In the genomic region with DNA sequence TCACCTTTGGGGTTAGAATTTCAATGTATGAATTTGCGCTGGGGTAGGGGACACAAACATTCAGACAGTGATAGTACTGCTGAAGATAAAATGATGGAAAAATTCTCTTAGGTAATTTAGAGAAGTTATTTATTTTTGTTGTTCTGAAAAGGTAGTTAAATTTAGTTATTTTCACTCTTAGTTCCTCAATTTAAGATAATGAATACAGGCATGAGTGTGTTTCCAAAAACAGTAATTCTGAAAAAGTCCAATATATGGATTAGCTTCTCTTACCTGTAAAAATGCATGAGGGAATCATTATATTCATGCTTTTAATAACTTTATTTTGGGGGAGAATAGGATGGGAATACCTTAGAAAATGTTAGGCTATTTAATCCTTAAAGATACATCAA, we compare ENCODE assay signal across 13 cellular contexts.
DNase-seq lines count a peak whose midpoint lies in the region; ATAC-seq, FAIRE-seq and TF ChIP-seq lines count a peak whose summit lies in the region.
"Had no signal": no experiment of that assay in that cellular context is flagged by ENCODE, and none has a peak within 500 bp of the region (broad histone marks: within the 10 kb centered on the region; RNA-seq: fewer than 3 reads in every experiment).

No MANE protein-coding gene starts in this region.

- no peak for FAIRE-seq in astrocyte (lab: Jason Lieb, UNC)

- RAD21 ChIA-PET in HCT116 (lab: Charles Lee; ENCODE audit: low non-redundant PET in 1 of 2, low total read pairs in 2 of 2, uncharacterized antibody in 2 of 2, unreplicated experiment in 2 of 2): no interaction called here

- no peak overlapping the region; a peak in 1 of 4 replicates for H3K4me3 ChIP-seq in HCT116 (replicated peaks in 1 of 2; ENCODE audit: low read depth in 1 of 2, low read length in 2 of 2)
- no peak overlapping the region for H3K4me3 ChIP-seq in astrocyte (ENCODE audit: insufficient read depth, low read depth, low read length)
- H3K4me3 ChIP-seq in lower lobe of right lung: no peak overlapping the region
- H3K4me3 ChIP-seq in subcutaneous abdominal adipose tissue (ENCODE audit: low read depth in 1 of 5, low read length in 5 of 5): no peak overlapping the region

- H3K27me3 ChIP-seq in HCT116 (ENCODE audit: insufficient read depth, low read length) (no peaks in the 10 kb centered on the region), astrocyte (ENCODE audit: insufficient read depth, low read length) (no peaks in the 10 kb centered on the region), lower lobe of right lung (ENCODE audit: low read depth) (no peaks in the 10 kb centered on the region), subcutaneous abdominal adipose tissue (ENCODE audit: control insufficient read depth in 5 of 5, insufficient read depth in 4 of 5, low read length in 5 of 5) (no peaks in the 10 kb centered on the region)

- ATAC-seq in HCT116: no peak
- no peak for ATAC-seq in lower lobe of right lung
- ATAC-seq in GM18868 (IDR thresholded peaks at IDR 0.05; ENCODE audit: unreplicated experiment): no peak
- ATAC-seq in activated CD4-positive, CD25-positive, alpha-beta regulatory T cell treated with anti-CD3 and anti-CD28 coated beads, Interleukin-2, amount 50 U/mL, for 24 hours: no peak

- peaks cover 50 to 51% of the 10 kb centered on the region in 2 experiments for H3K4me1 ChIP-seq in HCT116 (ENCODE audit: control insufficient read depth in 1 of 2, insufficient read depth in 2 of 2, low read length in 2 of 2)
- peaks cover 55% of the 10 kb centered on the region for H3K4me1 ChIP-seq in astrocyte (ENCODE audit: insufficient read depth, low read length)
- H3K4me1 ChIP-seq in lower lobe of right lung: peaks cover 68% of the 10 kb centered on the region
- peaks cover 11 to 53% (median 45%) of the 10 kb centered on the region in 5 donors for H3K4me1 ChIP-seq in subcutaneous abdominal adipose tissue (ENCODE audit: control insufficient read depth in 5 of 5, insufficient read depth in 5 of 5, low read length in 5 of 5)

- peak overlapping the region; percentile 50 for H3K4me2 ChIP-seq in HCT116 (ENCODE audit: low read length)
- H3K4me2 ChIP-seq in astrocyte (ENCODE audit: low read length): peak overlapping the region; percentile 70

- peaks cover 21% of the 10 kb centered on the region for H3K36me3 Mint-ChIP-seq in astrocyte (ENCODE audit: low read depth, unreplicated experiment)

- no peaks in the 10 kb centered on the region for H3K36me3 ChIP-seq in HCT116 (ENCODE audit: control insufficient read depth in 1 of 2, insufficient read depth in 2 of 2, low read length in 2 of 2)
- peaks cover 4% of the 10 kb centered on the region for H3K36me3 ChIP-seq in astrocyte (ENCODE audit: insufficient read depth, low read length)
- no peaks in the 10 kb centered on the region for H3K36me3 ChIP-seq in lower lobe of right lung
- no peaks in the 10 kb centered on the region for H3K36me3 ChIP-seq in subcutaneous abdominal adipose tissue (ENCODE audit: control insufficient read depth in 5 of 5, insufficient read depth in 5 of 5, low read length in 5 of 5)

- TF ChIP-seq POLR2A in HCT116 (IDR thresholded peaks at IDR 0.05; ENCODE audit: borderline replicate concordance, extremely low read depth, insufficient read depth, insufficient read length): no peak

- H3K4me1 Mint-ChIP-seq in astrocyte (ENCODE audit: low read depth, unreplicated experiment): peaks cover 82% of the 10 kb centered on the region

- no peaks in the 10 kb centered on the region for H3K9me3 ChIP-seq in HCT116 (ENCODE audit: control insufficient read depth in 1 of 2, insufficient read depth in 1 of 2, low read depth in 1 of 2, low read length in 2 of 2)
- no peaks in the 10 kb centered on the region for H3K9me3 ChIP-seq in astrocyte (ENCODE audit: insufficient read depth, low read depth, low read length)
- H3K9me3 ChIP-seq in lower lobe of right lung: no peaks in the 10 kb centered on the region
- no peaks in the 10 kb centered on the region for H3K9me3 ChIP-seq in subcutaneous abdominal adipose tissue (ENCODE audit: control insufficient read depth in 5 of 5, low read length in 5 of 5)

- H3K9me2 ChIP-seq in HCT116 (ENCODE audit: insufficient read depth): no peaks in the 10 kb centered on the region

- H3K9ac ChIP-seq in HCT116 (ENCODE audit: low read length) (no peak overlapping the region), astrocyte (ENCODE audit: low read length) (peak overlapping the region; percentile 63), subcutaneous abdominal adipose tissue (ENCODE audit: low read length in 5 of 5) (peak overlapping the region in 1 of 5 donors; percentile 19)

- TF ChIP-seq CTCF in HCT116 (IDR thresholded peaks at IDR 0.05 in 2 of 3, conservative IDR thresholded peaks at IDR 0.05 in 1 of 3; ENCODE audit: borderline replicate concordance in 1 of 3, insufficient read depth in 1 of 3, low read depth in 2 of 3, low read length in 2 of 3) (no peak), astrocyte (IDR thresholded peaks at IDR 0.05; ENCODE audit: insufficient read depth, low read depth, low read length) (no peak), lower lobe of right lung (IDR thresholded peaks at IDR 0.05) (no peak)

- H3K27me3 Mint-ChIP-seq in astrocyte (ENCODE audit: low read depth, unreplicated experiment): no peaks in the 10 kb centered on the region
- H3K27me3 Mint-ChIP-seq: CD4-positive, CD25-positive, alpha-beta regulatory T cell; effector memory CD8-positive, alpha-beta T cell had no signal

- H4K20me1 ChIP-seq in HCT116 (ENCODE audit: insufficient read depth) (no peaks in the 10 kb centered on the region), astrocyte (ENCODE audit: insufficient read depth, low read length) (peaks cover 5% of the 10 kb centered on the region)

- peak overlapping the region; percentile 56 for H3K27ac ChIP-seq in HCT116 (ENCODE audit: low read depth, low read length)
- H3K27ac ChIP-seq in astrocyte (ENCODE audit: low read depth, low read length): peak overlapping the region; percentile 92
- H3K27ac ChIP-seq in lower lobe of right lung: peak overlapping the region; percentile 70
- H3K27ac ChIP-seq in subcutaneous abdominal adipose tissue (ENCODE audit: low read depth, low read length): peak overlapping the region; percentile 89

- POLR2A ChIA-PET in HCT116 (lab: Charles Lee): no interaction called here

- H3K4me3 Mint-ChIP-seq in astrocyte (ENCODE audit: unreplicated experiment): no peak overlapping the region

- peak overlapping the region; percentile 76 for H3K27ac Mint-ChIP-seq in astrocyte (ENCODE audit: unreplicated experiment)

- DNase-seq in HCT116 (ENCODE audit: low read depth, low spot score) (no peak), astrocyte (ENCODE audit: low read depth) (no peak), lower lobe of right lung (no peak), NOMO-1 (lab: John Stamatoyannopoulos, UW; ENCODE audit: unreplicated experiment in 2 of 2) (no peak), epidermal melanocyte (ENCODE audit: insufficient read length, low spot score) (no peak)
- DNase-seq: activated CD4-positive, alpha-beta T cell treated with anti-CD3 and anti-CD28 coated beads, Interleukin-2, amount 50 U/mL, for 1 hour; effector memory CD8-positive, alpha-beta T cell; hippocampal formation; NCI-H2171 had no signal

- intact Hi-C loops in HCT116 (cut with micrococcal nuclease): no loop called here
- intact Hi-C loops in lower lobe of right lung (cut with DNase I): no loop called here

- TF ChIP-seq RAD21 in HCT116 (IDR thresholded peaks at IDR 0.05; ENCODE audit: low read depth): no peak

- H3K79me2 ChIP-seq in HCT116 (ENCODE audit: insufficient read depth, low read length) (peaks cover 15% of the 10 kb centered on the region), astrocyte (ENCODE audit: insufficient read depth, low read length) (peaks cover 75% of the 10 kb centered on the region)

- H2AFZ ChIP-seq in HCT116 (ENCODE audit: low read depth, low read length, poor library complexity, severe bottlenecking): no peak overlapping the region
- H2AFZ ChIP-seq in astrocyte (ENCODE audit: low read depth, low read length): no peak overlapping the region

- peaks cover 1% of the 10 kb centered on the region for H3K9me3 Mint-ChIP-seq in astrocyte (ENCODE audit: unreplicated experiment)
- H3K9me3 Mint-ChIP-seq: CD4-positive, CD25-positive, alpha-beta regulatory T cell; effector memory CD8-positive, alpha-beta T cell had no signal

- BruUV-seq in HCT116 (replicated peaks; lab: Mats Ljungman, UMichigan): no TSS peak

- CTCF ChIA-PET in HCT116 (lab: Charles Lee): no interaction called here

TF ChIP-seq in HCT116, 20 proteins besides CTCF, POLR2A, EP300 and RAD21 (continues in another document):
- TF ChIP-seq, protein P1, sequence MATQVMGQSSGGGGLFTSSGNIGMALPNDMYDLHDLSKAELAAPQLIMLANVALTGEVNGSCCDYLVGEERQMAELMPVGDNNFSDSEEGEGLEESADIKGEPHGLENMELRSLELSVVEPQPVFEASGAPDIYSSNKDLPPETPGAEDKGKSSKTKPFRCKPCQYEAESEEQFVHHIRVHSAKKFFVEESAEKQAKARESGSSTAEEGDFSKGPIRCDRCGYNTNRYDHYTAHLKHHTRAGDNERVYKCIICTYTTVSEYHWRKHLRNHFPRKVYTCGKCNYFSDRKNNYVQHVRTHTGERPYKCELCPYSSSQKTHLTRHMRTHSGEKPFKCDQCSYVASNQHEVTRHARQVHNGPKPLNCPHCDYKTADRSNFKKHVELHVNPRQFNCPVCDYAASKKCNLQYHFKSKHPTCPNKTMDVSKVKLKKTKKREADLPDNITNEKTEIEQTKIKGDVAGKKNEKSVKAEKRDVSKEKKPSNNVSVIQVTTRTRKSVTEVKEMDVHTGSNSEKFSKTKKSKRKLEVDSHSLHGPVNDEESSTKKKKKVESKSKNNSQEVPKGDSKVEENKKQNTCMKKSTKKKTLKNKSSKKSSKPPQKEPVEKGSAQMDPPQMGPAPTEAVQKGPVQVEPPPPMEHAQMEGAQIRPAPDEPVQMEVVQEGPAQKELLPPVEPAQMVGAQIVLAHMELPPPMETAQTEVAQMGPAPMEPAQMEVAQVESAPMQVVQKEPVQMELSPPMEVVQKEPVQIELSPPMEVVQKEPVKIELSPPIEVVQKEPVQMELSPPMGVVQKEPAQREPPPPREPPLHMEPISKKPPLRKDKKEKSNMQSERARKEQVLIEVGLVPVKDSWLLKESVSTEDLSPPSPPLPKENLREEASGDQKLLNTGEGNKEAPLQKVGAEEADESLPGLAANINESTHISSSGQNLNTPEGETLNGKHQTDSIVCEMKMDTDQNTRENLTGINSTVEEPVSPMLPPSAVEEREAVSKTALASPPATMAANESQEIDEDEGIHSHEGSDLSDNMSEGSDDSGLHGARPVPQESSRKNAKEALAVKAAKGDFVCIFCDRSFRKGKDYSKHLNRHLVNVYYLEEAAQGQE (IDR thresholded peaks at IDR 0.05; ENCODE audit: low read depth): no peak
- no peak for TF ChIP-seq CBX3 (IDR thresholded peaks at IDR 0.05; ENCODE audit: low read depth)
